Comparison of ENCODE assay signal across 26 cellular contexts in genomic region chr2:3837086-3837485, GRCh38.
"Had no signal": no experiment of that assay in that cellular context is flagged by ENCODE, and none has a peak within 500 bp of the region (broad histone marks: within the 10 kb centered on the region; RNA-seq: fewer than 3 reads in every experiment).

No MANE protein-coding gene starts in this region.

- H3K36me3 ChIP-seq: colonic mucosa, esophagus squamous epithelium, gastrocnemius medialis, heart right ventricle, left lung, lower lobe of right lung had no signal

- H3K27ac ChIP-seq: colonic mucosa, epithelial cell of prostate, esophagus squamous epithelium, gastrocnemius medialis, heart right ventricle, left lung, lower lobe of right lung had no signal

- H3K4me1 ChIP-seq: colonic mucosa, esophagus squamous epithelium, gastrocnemius medialis, heart right ventricle, left lung, lower lobe of right lung had no signal

- H3K4me3 ChIP-seq: colonic mucosa, esophagus squamous epithelium, gastrocnemius medialis, heart right ventricle, left lung, lower lobe of right lung, mucosa of descending colon had no signal

- H3K27me3 ChIP-seq: colonic mucosa, esophagus squamous epithelium, gastrocnemius medialis had no signal

- FAIRE-seq: endometrium, islet of Langerhans, keratinocyte had no signal

- ATAC-seq: effector memory CD8-positive, alpha-beta T cell; esophagus mucosa; gastrocnemius medialis; heart right ventricle; left cardiac atrium; left lung; left ventricle myocardium superior; lower lobe of right lung; mucosa of descending colon had no signal

- H3K9me3 ChIP-seq: colonic mucosa, esophagus squamous epithelium, gastrocnemius medialis had no signal

- DNase-seq: colonic mucosa; cortex of kidney; effector CD8-positive, alpha-beta T cell; effector memory CD8-positive, alpha-beta T cell; endodermal cell; erythroblast; esophagus squamous epithelium; foreskin fibroblast; foreskin melanocyte; gastrocnemius medialis; glutamatergic neuron; head of caudate nucleus; heart right ventricle; hippocampal formation; left cardiac atrium; left lung; left ventricle myocardium superior; lower lobe of right lung; mesenchymal stem cell; mucosa of descending colon; naive B cell had no signal
